In genomic region chr5:143201589-143201988, GRCh38 we compare ENCODE assay signal across 17 cellular contexts.
DNase-seq lines count a peak whose midpoint lies in the region; ATAC-seq and TF ChIP-seq lines count a peak whose summit lies in the region.
"Had no signal": no experiment of that assay in that cellular context is flagged by ENCODE, and none has a peak within 500 bp of the region (broad histone marks: within the 10 kb centered on the region; RNA-seq: fewer than 3 reads in every experiment).

No MANE protein-coding gene starts in this region.

- no peaks in the 10 kb centered on the region for H3K79me1 ChIP-seq in neuronal stem cell (ENCODE audit: low read depth, low read length)

- H3K18ac ChIP-seq in neuronal stem cell (ENCODE audit: low read length), result no peak overlapping the region

- TF ChIP-seq CTCF in osteoblast (IDR thresholded peaks at IDR 0.05; ENCODE audit: extremely low read depth, low read depth, low read length), result no peak

- no peak overlapping the region for H3K4ac ChIP-seq in neuronal stem cell (ENCODE audit: low read length)

- H3K4me1 ChIP-seq in osteoblast (ENCODE audit: insufficient read depth, low read length) (peaks cover 40% of the 10 kb centered on the region), neuronal stem cell (ENCODE audit: control insufficient read depth in 2 of 2, insufficient read depth in 1 of 2, low read depth in 1 of 2, low read length in 2 of 2) (peaks cover 4 to 14% of the 10 kb centered on the region in 2 donors)
- H3K4me1 ChIP-seq: Caco-2, upper lobe of right lung had no signal

- ATAC-seq in GM19328 (IDR thresholded peaks at IDR 0.05; ENCODE audit: unreplicated experiment) (no peak), HG03378 (IDR thresholded peaks at IDR 0.05; ENCODE audit: unreplicated experiment) (no peak)
- ATAC-seq: GM23338; stimulated activated effector memory CD8-positive, alpha-beta T cell treated with anti-CD3 and anti-CD28 coated beads, Interleukin-12 subunit alpha, Interleukin-12 subunit beta, amount 100 ng/mL, for 72 hours had no signal

- H2BK15ac ChIP-seq in neuronal stem cell (ENCODE audit: low read length), result no peak overlapping the region

- WGBS in neuronal stem cell (ENCODE audit: extremely low coverage in 2 of 2, insufficient read length in 2 of 2, insufficient replicate concordance in 1 of 2), 2 donors, result no CpG with 5 or more reads among the region's 3 CpGs

- H3K27ac ChIP-seq in osteoblast (ENCODE audit: low read depth, low read length), result peak overlapping the region; percentile 70
- no peak overlapping the region for H3K27ac ChIP-seq in neuronal stem cell (replicated peaks; ENCODE audit: low read length)
- H3K27ac ChIP-seq: upper lobe of right lung had no signal

- H3K9me3 ChIP-seq in osteoblast (ENCODE audit: low read depth, low read length), result peaks cover 4% of the 10 kb centered on the region
- peaks cover 0 to 13% of the 10 kb centered on the region in 2 donors for H3K9me3 ChIP-seq in neuronal stem cell (replicated peaks in 1 of 2; ENCODE audit: control insufficient read depth in 2 of 2, insufficient read depth in 1 of 2, low read depth in 1 of 2, low read length in 2 of 2)
- H3K9me3 ChIP-seq: upper lobe of right lung had no signal

- H3K23ac ChIP-seq in neuronal stem cell (ENCODE audit: low read depth, low read length, poor library complexity), result no peak overlapping the region

- no peak overlapping the region for H3K4me3 ChIP-seq in osteoblast (ENCODE audit: insufficient read depth, low read length)
- H3K4me3 ChIP-seq in neuronal stem cell (ENCODE audit: low read length in 2 of 2), result no peak overlapping the region
- H3K4me3 ChIP-seq: GM23338, upper lobe of right lung had no signal

- H3K14ac ChIP-seq in neuronal stem cell (ENCODE audit: low read length), result no peak overlapping the region

- no peak overlapping the region for H2AK5ac ChIP-seq in neuronal stem cell (ENCODE audit: low read depth, low read length)

- H3K79me2 ChIP-seq in osteoblast (ENCODE audit: insufficient read depth, low read length), result no peaks in the 10 kb centered on the region

- no peak overlapping the region for H2BK120ac ChIP-seq in neuronal stem cell (ENCODE audit: low read depth, low read length)

- H2BK5ac ChIP-seq in neuronal stem cell (ENCODE audit: low read length), result no peak overlapping the region

- no peak overlapping the region for H4K8ac ChIP-seq in neuronal stem cell (ENCODE audit: low read depth, low read length)

- no peak overlapping the region for H3K9ac ChIP-seq in neuronal stem cell (ENCODE audit: low read depth, low read length, poor library complexity)

- H2AFZ ChIP-seq in osteoblast (ENCODE audit: low read length), result no peak overlapping the region
- H2AFZ ChIP-seq in neuronal stem cell (ENCODE audit: low read length), result no peak overlapping the region
- H2AFZ ChIP-seq: GM23338 had no signal

- no peaks in the 10 kb centered on the region for H4K20me1 ChIP-seq in osteoblast (ENCODE audit: insufficient read depth, low read length)

- no peak overlapping the region for H3K4me2 ChIP-seq in osteoblast (ENCODE audit: insufficient read depth, low read length)
- no peak overlapping the region for H3K4me2 ChIP-seq in neuronal stem cell (ENCODE audit: insufficient read depth, low read length, poor library complexity, severe bottlenecking)
- H3K4me2 ChIP-seq: GM23338 had no signal

- no peak overlapping the region for H2BK12ac ChIP-seq in neuronal stem cell (ENCODE audit: low read length)

- DNase-seq in EH (ENCODE audit: low read depth), result peak; percentile 36
- DNase-seq in NCI-H226, result peak; percentile 27
- DNase-seq in fibroblast of gingiva (ENCODE audit: low read depth), result peak; percentile 77
- DNase-seq in osteoblast (ENCODE audit: insufficient read length, low spot score, missing footprints), result no peak
- DNase-seq in amygdala (lab: John Stamatoyannopoulos, UW), result no peak
- DNase-seq in neuronal stem cell (ENCODE audit: low spot score), result no peak
- DNase-seq: C1 segment of cervical spinal cord; Caco-2; Kasumi-1; NCI-H1092; nucleus accumbens; stimulated activated CD4-positive, alpha-beta T cell treated with anti-CD3 and anti-CD28 coated beads, Interleukin-2, amount 100 ng/mL, for 48 hours; upper lobe of right lung had no signal

- no peak overlapping the region for H4K91ac ChIP-seq in neuronal stem cell (ENCODE audit: low read depth, low read length, poor library complexity)

- H3K27me3 ChIP-seq in osteoblast (ENCODE audit: insufficient read depth, low read length) (no peaks in the 10 kb centered on the region), neuronal stem cell (ENCODE audit: control insufficient read depth in 3 of 3, insufficient read depth in 3 of 3, low read depth in 1 of 3, low read length in 3 of 3) (no peaks in the 10 kb centered on the region)
- H3K27me3 ChIP-seq: upper lobe of right lung had no signal

- no peaks in the 10 kb centered on the region for H3K36me3 ChIP-seq in osteoblast (ENCODE audit: insufficient read depth, low read length)
- H3K36me3 ChIP-seq in neuronal stem cell (replicated peaks in 1 of 2; ENCODE audit: control insufficient read depth in 2 of 2, insufficient read depth in 2 of 2, low read length in 2 of 2), result no peaks in the 10 kb centered on the region
- H3K36me3 ChIP-seq: upper lobe of right lung had no signal

Comparison
In these comparisons a context has a peak if more than half of its experiments do, and no peak if none do; other contexts are left out.
1. DNase-seq: peak in EH (single experiment), NCI-H226 (single experiment) and fibroblast of gingiva (single experiment); none in osteoblast (single experiment), amygdala (0 of 56) and neuronal stem cell (single experiment).